Comparison of ENCODE assay signal across 18 cellular contexts in genomic region chr12:10959777-10960176, GRCh38. TPM values are rescaled to one million over a fixed set of nuclear protein-coding genes. Genes with fewer than 3 reads are reported as not detected.
DNase-seq lines count a peak whose midpoint lies in the region; ATAC-seq and TF ChIP-seq lines count a peak whose summit lies in the region.
"Had no signal": no experiment of that assay in that cellular context is flagged by ENCODE, and none has a peak within 500 bp of the region (broad histone marks: within the 10 kb centered on the region; RNA-seq: fewer than 3 reads in every experiment).

No MANE protein-coding gene starts in this region.

- H3K4me1 Mint-ChIP-seq in activated CD8-positive, alpha-beta T cell treated with anti-CD3 and anti-CD28 coated beads, Interleukin-2, amount 10 ng/mL, durations not matched to agents 7 days and 5 days (ENCODE audit: low read depth): peaks cover 29% of the 10 kb centered on the region

- TF ChIP-seq CTCF in BE2C (IDR thresholded peaks at IDR 0.05; ENCODE audit: low read depth, low read length): peak; percentile 36

- no peak overlapping the region for H3K27ac Mint-ChIP-seq in activated CD8-positive, alpha-beta T cell treated with anti-CD3 and anti-CD28 coated beads, Interleukin-2, amount 10 ng/mL, durations not matched to agents 7 days and 5 days
- H3K27ac Mint-ChIP-seq: endodermal cell had no signal

- H3K4me3 Mint-ChIP-seq in activated CD8-positive, alpha-beta T cell treated with anti-CD3 and anti-CD28 coated beads, Interleukin-2, amount 10 ng/mL, durations not matched to agents 7 days and 5 days: no peak overlapping the region
- H3K4me3 Mint-ChIP-seq: endodermal cell had no signal

- H3K36me3 Mint-ChIP-seq in activated CD8-positive, alpha-beta T cell treated with anti-CD3 and anti-CD28 coated beads, Interleukin-2, amount 10 ng/mL, durations not matched to agents 7 days and 5 days (ENCODE audit: low read depth): peaks cover 23% of the 10 kb centered on the region

- no peak overlapping the region for H3K4me3 ChIP-seq in BE2C (ENCODE audit: low read depth, low read length)
- H3K4me3 ChIP-seq: hepatocyte, lung, vagina had no signal

- POLR2A ChIA-PET in activated CD8-positive, alpha-beta T cell treated with anti-CD3 and anti-CD28 coated beads, Interleukin-2, amount 10 ng/mL, durations not matched to agents 7 days and 5 days (lab: Charles Lee): no interaction called here

- no peaks in the 10 kb centered on the region for H3K27me3 ChIP-seq in BE2C
- H3K27me3 ChIP-seq: brain microvascular endothelial cell, hepatocyte, vagina had no signal

- H3K9me3 Mint-ChIP-seq in activated CD8-positive, alpha-beta T cell treated with anti-CD3 and anti-CD28 coated beads, Interleukin-2, amount 10 ng/mL, durations not matched to agents 7 days and 5 days (ENCODE audit: insufficient read depth): peaks cover 12% of the 10 kb centered on the region

- DNase-seq in BE2C (peak; percentile 18), ELR (ENCODE audit: low read depth) (peak; percentile 13), globus pallidus (ENCODE audit: low spot score) (peak; percentile 73), SKM-1 (lab: John Stamatoyannopoulos, UW; ENCODE audit: unreplicated experiment) (no peak), Kasumi-1 (lab: John Stamatoyannopoulos, UW) (no peak)
- DNase-seq in activated CD8-positive, alpha-beta T cell treated with anti-CD3 and anti-CD28 coated beads, Interleukin-2, amount 10 ng/mL, durations not matched to agents 7 days and 5 days: peak; percentile 23
- DNase-seq: activated gamma-delta T cell treated with Interleukin-2 at 50 U/mL for 16 hours, brain microvascular endothelial cell, endodermal cell, HCEC 1CT, NCI-H2029, NCI-H774 had no signal

- ATAC-seq in activated CD8-positive, alpha-beta T cell treated with anti-CD3 and anti-CD28 coated beads, Interleukin-2, amount 10 ng/mL, durations not matched to agents 7 days and 5 days: no peak
- ATAC-seq in HG03378 (IDR thresholded peaks at IDR 0.05; ENCODE audit: unreplicated experiment) (no peak), esophagus mucosa (no peak)

- H3K36me3 ChIP-seq in BE2C: no peaks in the 10 kb centered on the region
- H3K36me3 ChIP-seq: brain microvascular endothelial cell, vagina had no signal

- CTCF ChIA-PET in activated CD8-positive, alpha-beta T cell treated with anti-CD3 and anti-CD28 coated beads, Interleukin-2, amount 10 ng/mL, durations not matched to agents 7 days and 5 days (lab: Charles Lee): interaction anchor here (0.7 kb wide), 1 partner anchor 111 kb away, joined by 3 read pairs; the partner anchor contains the start of gene PRR4

- H3K9me3 ChIP-seq in BE2C: no peaks in the 10 kb centered on the region
- H3K9me3 ChIP-seq: vagina had no signal

- H3K4me1 ChIP-seq in BE2C: no peaks in the 10 kb centered on the region
- H3K4me1 ChIP-seq: vagina had no signal

- H3K27me3 Mint-ChIP-seq in activated CD8-positive, alpha-beta T cell treated with anti-CD3 and anti-CD28 coated beads, Interleukin-2, amount 10 ng/mL, durations not matched to agents 7 days and 5 days (ENCODE audit: low read depth): no peaks in the 10 kb centered on the region

RNA-seq across cellular contexts. Expression of gene TAS2R14, which starts 20.7 kb away (rescaled TPM):
- polyA plus RNA-seq in BE2C (2012; ENCODE audit: insufficient read depth, insufficient read length, low read depth): 1.6 TPM
- total RNA-seq in activated CD8-positive, alpha-beta T cell treated with anti-CD3 and anti-CD28 coated beads, Interleukin-2, amount 10 ng/mL, durations not matched to agents 7 days and 5 days: 1 to 10 TPM; 2.1 to 2.4 TPM
- total RNA-seq in esophagus mucosa: 0.80 TPM

RNA-seq across cellular contexts. Expression of gene TAS2R50, which starts 26.9 kb away (rescaled TPM):
- polyA plus RNA-seq in BE2C (2012; ENCODE audit: insufficient read depth, insufficient read length, low read depth): not detected
- total RNA-seq in activated CD8-positive, alpha-beta T cell treated with anti-CD3 and anti-CD28 coated beads, Interleukin-2, amount 10 ng/mL, durations not matched to agents 7 days and 5 days: 1 to 10 TPM in 1 of 2 experiments, under 1 TPM in 1; 0.95 to 1.4 TPM
- 0.68 TPM for total RNA-seq in esophagus mucosa
- polyA plus RNA-seq: hepatocyte had no signal

RNA-seq across cellular contexts. Expression of gene PRH2, which starts 30.7 kb away (rescaled TPM):
- polyA plus RNA-seq in BE2C (2012; ENCODE audit: insufficient read depth, insufficient read length, low read depth): 2.1 TPM
- total RNA-seq in activated CD8-positive, alpha-beta T cell treated with anti-CD3 and anti-CD28 coated beads, Interleukin-2, amount 10 ng/mL, durations not matched to agents 7 days and 5 days: not detected
- not detected for total RNA-seq in esophagus mucosa
- total RNA-seq: hepatocyte, lung, skeletal muscle tissue, vagina had no signal
- polyA plus RNA-seq: hepatocyte had no signal

RNA-seq across cellular contexts. Expression of gene TAS2R20, which starts 38.3 kb away (rescaled TPM):
- polyA plus RNA-seq in BE2C (2012; ENCODE audit: insufficient read depth, insufficient read length, low read depth): 0.88 TPM
- 1 to 10 TPM; 1.9 to 2.2 TPM for total RNA-seq in activated CD8-positive, alpha-beta T cell treated with anti-CD3 and anti-CD28 coated beads, Interleukin-2, amount 10 ng/mL, durations not matched to agents 7 days and 5 days
- 0.96 TPM for total RNA-seq in esophagus mucosa

RNA-seq across cellular contexts. Expression of gene TAS2R13, which starts 50.4 kb away (rescaled TPM):
- polyA plus RNA-seq in BE2C (2012; ENCODE audit: insufficient read depth, insufficient read length, low read depth): not detected
- total RNA-seq in activated CD8-positive, alpha-beta T cell treated with anti-CD3 and anti-CD28 coated beads, Interleukin-2, amount 10 ng/mL, durations not matched to agents 7 days and 5 days: 1 to 10 TPM; 1.0 to 1.1 TPM
- total RNA-seq in esophagus mucosa: 0.44 TPM
- polyA plus RNA-seq: hepatocyte, lung had no signal

Comparison
In these comparisons a context has a peak if more than half of its experiments do, and no peak if none do; other contexts are left out.
1. DNase-seq: peak in BE2C (single experiment), ELR (single experiment), activated CD8-positive, alpha-beta T cell treated with anti-CD3 and anti-CD28 coated beads, Interleukin-2, amount 10 ng/mL, durations not matched to agents 7 days and 5 days (single experiment) and globus pallidus (single experiment); none in SKM-1 (single experiment) and Kasumi-1 (0 of 2).